In genomic region chr11:74020537-74020936, GRCh38 we compare ENCODE assay signal across 11 cellular contexts. TPM values are rescaled to one million over a fixed set of nuclear protein-coding genes. Genes with fewer than 3 reads are reported as not detected.
A peak's percentile ranks its signal among the peaks of the same experiment; 100 is the strongest.
DNase-seq lines count a peak whose midpoint lies in the region; ATAC-seq, FAIRE-seq and TF ChIP-seq lines count a peak whose summit lies in the region.
"Had no signal": no experiment of that assay in that cellular context is flagged by ENCODE, and none has a peak within 500 bp of the region (broad histone marks: within the 10 kb centered on the region; RNA-seq: fewer than 3 reads in every experiment).

No MANE protein-coding gene starts in this region.

- H3K27ac Mint-ChIP-seq in naive thymus-derived CD4-positive, alpha-beta T cell, result no peak overlapping the region
- no peak overlapping the region for H3K27ac Mint-ChIP-seq in activated T-cell treated with anti-CD3 and anti-CD28 coated beads, Interleukin-2, amount 50 U/mL, for 24 hours

- CTCF ChIA-PET in naive thymus-derived CD4-positive, alpha-beta T cell (lab: Charles Lee), result interaction anchor here (0.7 to 1.3 kb wide), 3 partner anchors 8 to 57 kb away, joined by 3 to 6 read pairs (median 3); no protein-coding TSS in a partner anchor

- FAIRE-seq in GM12892 (lab: Jason Lieb, UNC), result peak; percentile 33
- FAIRE-seq: RCC 7860 had no signal

- no peaks in the 10 kb centered on the region for H3K36me3 ChIP-seq in GM23248 (ENCODE audit: low read depth)
- peaks cover 0 to 4% (median 0%) of the 10 kb centered on the region in 3 experiments for H3K36me3 ChIP-seq in naive thymus-derived CD4-positive, alpha-beta T cell (ENCODE audit: control insufficient read depth in 2 of 3, insufficient read depth in 3 of 3, low read length in 3 of 3)
- H3K36me3 ChIP-seq: thoracic aorta had no signal

- H3K4me3 ChIP-seq in GM23248 (no peak overlapping the region), NB4 (ENCODE audit: low read depth, low read length) (no peak overlapping the region)
- H3K4me3 ChIP-seq in naive thymus-derived CD4-positive, alpha-beta T cell (ENCODE audit: low read length), result no peak overlapping the region
- H3K4me3 ChIP-seq: thoracic aorta had no signal

- POLR2A ChIA-PET in naive thymus-derived CD4-positive, alpha-beta T cell (lab: Charles Lee), result interaction anchor here (1.2 to 14.0 kb wide), 5 partner anchors 10 to 59 kb away, joined by 3 to 171 read pairs (median 7); no protein-coding TSS in a partner anchor

- no peaks in the 10 kb centered on the region for H3K9me2 ChIP-seq in GM23248 (ENCODE audit: insufficient read depth)

- in situ Hi-C loops in GM23248 (cut with MboI), result no loop called here

- peak overlapping the region; percentile 77 for H3K27ac ChIP-seq in GM23248
- H3K27ac ChIP-seq in naive thymus-derived CD4-positive, alpha-beta T cell (ENCODE audit: low read depth, low read length), result no peak overlapping the region

- peaks cover 39% of the 10 kb centered on the region for H3F3A ChIP-seq in GM23248 (ENCODE audit: insufficient read depth)

- peaks cover 41% of the 10 kb centered on the region for H3K4me1 ChIP-seq in GM23248 (ENCODE audit: insufficient read depth)
- peaks cover 15 to 29% of the 10 kb centered on the region in 2 donors for H3K4me1 ChIP-seq in naive thymus-derived CD4-positive, alpha-beta T cell (ENCODE audit: control insufficient read depth in 2 of 2, insufficient read depth in 2 of 2, low read length in 2 of 2)

- no peak overlapping the region for H3K9ac ChIP-seq in GM23248

- DNase-seq in GM12892 (ENCODE audit: insufficient read length), result no peak
- no peak for DNase-seq in GM23248
- DNase-seq in NB4 (ENCODE audit: low read depth), result peak; percentile 54
- no peak for DNase-seq in naive thymus-derived CD4-positive, alpha-beta T cell
- DNase-seq in AG08395 (ENCODE audit: low spot score), result no peak
- no peak for DNase-seq in activated T-cell treated with anti-CD3 and anti-CD28 coated beads, Interleukin-2, amount 50 U/mL, for 24 hours
- no peak for DNase-seq in SKM-1 (lab: John Stamatoyannopoulos, UW; ENCODE audit: unreplicated experiment)
- DNase-seq: CD8-positive, alpha-beta memory T cell had no signal

- TF ChIP-seq POLR2A in GM12892 (IDR thresholded peaks at IDR 0.05; ENCODE audit: low read depth, low read length) (no peak), NB4 (IDR thresholded peaks at IDR 0.05; ENCODE audit: extremely low read depth, insufficient read length) (no peak)

- no peak overlapping the region for H2AFZ ChIP-seq in GM23248

- H3K9me3 Mint-ChIP-seq in naive thymus-derived CD4-positive, alpha-beta T cell, result peaks cover 0 to 3% (median 0%) of the 10 kb centered on the region in 11 donors
- no peaks in the 10 kb centered on the region for H3K9me3 Mint-ChIP-seq in activated T-cell treated with anti-CD3 and anti-CD28 coated beads, Interleukin-2, amount 50 U/mL, for 24 hours
- H3K9me3 Mint-ChIP-seq: CD8-positive, alpha-beta memory T cell had no signal

- H3K27me3 ChIP-seq in GM23248 (replicated peaks; ENCODE audit: insufficient read depth), result no peaks in the 10 kb centered on the region
- H3K27me3 ChIP-seq in naive thymus-derived CD4-positive, alpha-beta T cell (ENCODE audit: control insufficient read depth in 2 of 2, insufficient read depth in 2 of 2, low read length in 2 of 2), result no peaks in the 10 kb centered on the region

- no peaks in the 10 kb centered on the region for H3K9me3 ChIP-seq in GM23248 (ENCODE audit: low read depth)
- H3K9me3 ChIP-seq in naive thymus-derived CD4-positive, alpha-beta T cell (ENCODE audit: control insufficient read depth in 2 of 3, low read length in 3 of 3), result no peaks in the 10 kb centered on the region
- H3K9me3 ChIP-seq: thoracic aorta had no signal

- H3K4me3 Mint-ChIP-seq in naive thymus-derived CD4-positive, alpha-beta T cell, result no peak overlapping the region
- H3K4me3 Mint-ChIP-seq in activated T-cell treated with anti-CD3 and anti-CD28 coated beads, Interleukin-2, amount 50 U/mL, for 24 hours, result no peak overlapping the region

- H3K4me2 ChIP-seq in GM23248 (ENCODE audit: unreplicated experiment), result no peak overlapping the region

- TF ChIP-seq CTCF in NB4 (IDR thresholded peaks at IDR 0.05; ENCODE audit: low read depth, low read length), result no peak

- 89 to 91% methylated on average over 5 of the region's 5 CpGs for WGBS in GM23248 (ENCODE audit: low coverage in 1 of 2, low lambda C conversion rate in 2 of 2, missing lambda C conversion rate in 2 of 2), 2 experiments

- no peaks in the 10 kb centered on the region for H3K27me3 Mint-ChIP-seq in naive thymus-derived CD4-positive, alpha-beta T cell
- H3K27me3 Mint-ChIP-seq in activated T-cell treated with anti-CD3 and anti-CD28 coated beads, Interleukin-2, amount 50 U/mL, for 24 hours, result no peaks in the 10 kb centered on the region
- H3K27me3 Mint-ChIP-seq: CD8-positive, alpha-beta memory T cell had no signal

- no peaks in the 10 kb centered on the region for H3K79me2 ChIP-seq in GM23248 (ENCODE audit: insufficient read depth)

- intact Hi-C loops in naive thymus-derived CD4-positive, alpha-beta T cell (cut with micrococcal nuclease), result loop anchor here in 1 of 2 donors (1.0 kb wide), 1 partner anchor 8 kb away; no protein-coding TSS in a partner anchor

- H4K20me1 ChIP-seq in GM23248 (ENCODE audit: insufficient read depth), result no peaks in the 10 kb centered on the region

- peak; percentile 57 for ATAC-seq in naive thymus-derived CD4-positive, alpha-beta T cell
- no peak for ATAC-seq in GM19395 (IDR thresholded peaks at IDR 0.05; ENCODE audit: unreplicated experiment)

- H3K4me1 Mint-ChIP-seq in naive thymus-derived CD4-positive, alpha-beta T cell, result peaks cover 21 to 39% (median 34%) of the 10 kb centered on the region in 7 donors
- peaks cover 37% of the 10 kb centered on the region for H3K4me1 Mint-ChIP-seq in activated T-cell treated with anti-CD3 and anti-CD28 coated beads, Interleukin-2, amount 50 U/mL, for 24 hours (ENCODE audit: low read depth)

- H3K36me3 Mint-ChIP-seq in naive thymus-derived CD4-positive, alpha-beta T cell, result peaks cover 12 to 42% (median 34%) of the 10 kb centered on the region in 5 donors
- peaks cover 52% of the 10 kb centered on the region for H3K36me3 Mint-ChIP-seq in activated T-cell treated with anti-CD3 and anti-CD28 coated beads, Interleukin-2, amount 50 U/mL, for 24 hours (ENCODE audit: low read depth)

RNA-seq across cellular contexts. Expression of gene UCP3, which starts 11.7 kb away (rescaled TPM):
- 0.74 TPM for polyA plus RNA-seq in GM12892 (2012; ENCODE audit: missing spikeins)
- total RNA-seq in GM23248 (2014; rRNA removed; shearing (Covaris generic)), result 0.11 TPM in 1 of 2 replicates, not detected in the other
- polyA plus RNA-seq in GM23248 (2016; fragmentation: Nextera tagmentation; extraction: Ambion mirVana), result 0.22 TPM in 1 of 2 replicates, not detected in the other
- 10 to 100 TPM in 1 of 5 experiments, 1 to 10 TPM in 4; 3.8 to 10.5 (median 6.6) TPM for total RNA-seq in naive thymus-derived CD4-positive, alpha-beta T cell
- under 1 TPM; 0.41 to 0.97 TPM for polyA plus RNA-seq in naive thymus-derived CD4-positive, alpha-beta T cell

RNA-seq across cellular contexts. Expression of gene UCP2, which starts 37.9 kb away (rescaled TPM):
- 83.0 TPM for polyA plus RNA-seq in GM12892 (2012; ENCODE audit: missing spikeins)
- total RNA-seq in GM23248 (2014; rRNA removed; shearing (Covaris generic)), result 2.4 TPM in 1 of 2 replicates, not detected in the other
- 2.0 and 2.8 TPM in 2 replicates for polyA plus RNA-seq in GM23248 (2016; fragmentation: Nextera tagmentation; extraction: Ambion mirVana)
- total RNA-seq in naive thymus-derived CD4-positive, alpha-beta T cell, result 100 to 1,000 TPM; 365 to 949 (median 395) TPM
- 1,000 to 10,000 TPM; 1,221 to 1,411 TPM for polyA plus RNA-seq in naive thymus-derived CD4-positive, alpha-beta T cell

Comparison
In these comparisons a context has a peak if more than half of its experiments do, and no peak if none do; other contexts are left out.
1. RNA of gene UCP2, which starts 37.9 kb away (total RNA-seq): 365 to 949 TPM in naive thymus-derived CD4-positive, alpha-beta T cell; 2.4 TPM in GM23248; every median in the first group is over 100 times any median in the second.